In genomic region chr14:49598479-49599301, GRCh38 we compare ENCODE assay signal across 8 cellular contexts. TPM values are rescaled to one million over a fixed set of nuclear protein-coding genes. Genes with fewer than 3 reads are reported as not detected.
DNase-seq lines count a peak whose midpoint lies in the region; ATAC-seq and TF ChIP-seq lines count a peak whose summit lies in the region.

TSS of gene LRR1 (plus strand) at chr14:49598940. CDS start at chr14:49599021, 81 bp downstream.

- peak within 1 kb of the TSS; percentile 91 for H3K4me3 ChIP-seq in lung

- WGBS in lung, 2 donors, result 0% methylated on average over 78 of the region's 78 CpGs

- H3K27me3 Mint-ChIP-seq in CD14-positive monocyte (ENCODE audit: low read depth in 3 of 3), result peaks cover 2 to 7% (median 7%) of the 10 kb centered on the region in 3 donors
- H3K27me3 Mint-ChIP-seq in activated CD8-positive, alpha-beta T cell treated with anti-CD3 and anti-CD28 coated beads for 36 hours, result no peaks in the 10 kb centered on the region

- H3K9me3 ChIP-seq in lung (ENCODE audit: control insufficient read depth in 2 of 2, insufficient read depth in 1 of 2, low read length in 1 of 2), result no peaks in the 10 kb centered on the region

- ATAC-seq in GM19397 (IDR thresholded peaks at IDR 0.05; ENCODE audit: unreplicated experiment) (peak; percentile 66), HG03565 (IDR thresholded peaks at IDR 0.05; ENCODE audit: unreplicated experiment) (peak; percentile 31), lung (ENCODE audit: insufficient read depth, low FRiP score) (peak; percentile 88)
- peak; percentile 86 for ATAC-seq in activated CD8-positive, alpha-beta T cell treated with anti-CD3 and anti-CD28 coated beads for 36 hours

- DNase-seq in CD14-positive monocyte (ENCODE audit: low spot score), result peak; percentile 88
- DNase-seq in NCI-H748 treated with DMSO at 0.1 percent for 48 hours (lab: John Stamatoyannopoulos, UW), result peak; percentile 72
- DNase-seq in activated CD8-positive, alpha-beta T cell treated with anti-CD3 and anti-CD28 coated beads for 36 hours, result peak; percentile 89
- DNase-seq in ecto neural progenitor cell (ENCODE audit: low spot score), result peak; percentile 93
- DNase-seq in lung (ENCODE audit: low spot score), result peak; percentile 89
- DNase-seq in stimulated activated CD4-positive, alpha-beta T cell treated with anti-CD3 and anti-CD28 coated beads, TNF-alpha, amount 100 ng/mL, for 24 hours (ENCODE audit: low read depth in 3 of 3), result peak; percentile 71 to 81 (median 81)

- TF ChIP-seq CTCF in CD14-positive monocyte (IDR thresholded peaks at IDR 0.05), result no peak
- TF ChIP-seq CTCF in activated CD8-positive, alpha-beta T cell treated with anti-CD3 and anti-CD28 coated beads for 36 hours (IDR thresholded peaks at IDR 0.05), result no peak
- no peak for TF ChIP-seq CTCF in lung (IDR thresholded peaks at IDR 0.05; ENCODE audit: control extremely low read depth, extremely low read depth)

- no peaks in the 10 kb centered on the region for H3K9me3 Mint-ChIP-seq in CD14-positive monocyte
- no peaks in the 10 kb centered on the region for H3K9me3 Mint-ChIP-seq in activated CD8-positive, alpha-beta T cell treated with anti-CD3 and anti-CD28 coated beads for 36 hours

- H3K36me3 ChIP-seq in lung (ENCODE audit: control insufficient read depth in 2 of 2, insufficient read depth in 2 of 2, low read length in 2 of 2), result peaks cover 0 to 3% of the 10 kb centered on the region in 2 donors

- peaks cover 1 to 8% of the 10 kb centered on the region in 2 donors for H3K4me1 ChIP-seq in lung (ENCODE audit: control insufficient read depth in 2 of 2, insufficient read depth in 2 of 2, low read length in 2 of 2)

- peak within 1 kb of the TSS; percentile 98 to 99 for H3K4me3 Mint-ChIP-seq in CD14-positive monocyte
- H3K4me3 Mint-ChIP-seq in activated CD8-positive, alpha-beta T cell treated with anti-CD3 and anti-CD28 coated beads for 36 hours, result peak within 1 kb of the TSS; percentile 98

- CTCF ChIA-PET in activated CD8-positive, alpha-beta T cell treated with anti-CD3 and anti-CD28 coated beads for 36 hours (lab: Charles Lee), result interaction anchor here (0.8 to 3.4 kb wide), 7 partner anchors 12 to 263 kb away, joined by 3 to 27 read pairs (median 4); partner anchors contain the start of genes MGAT2, RPL36AL and RPS29

- peak within 1 kb of the TSS; percentile 90 to 99 (median 97) for H3K27ac Mint-ChIP-seq in CD14-positive monocyte
- H3K27ac Mint-ChIP-seq in activated CD8-positive, alpha-beta T cell treated with anti-CD3 and anti-CD28 coated beads for 36 hours, result peak within 1 kb of the TSS; percentile 98

- H3K4me1 Mint-ChIP-seq in CD14-positive monocyte, result peaks cover 31% of the 10 kb centered on the region
- peaks cover 18% of the 10 kb centered on the region for H3K4me1 Mint-ChIP-seq in activated CD8-positive, alpha-beta T cell treated with anti-CD3 and anti-CD28 coated beads for 36 hours (ENCODE audit: low read depth)

- H3K27ac ChIP-seq in lung (ENCODE audit: low read depth in 1 of 2, low read length in 1 of 2), result peak within 1 kb of the TSS; percentile 88 to 96

- intact Hi-C loops in CD14-positive monocyte (cut with micrococcal nuclease), result loop anchor here in 1 of 2 donors (2.0 to 5.0 kb wide), 2 partner anchors 14 to 34 kb away; no protein-coding TSS in a partner anchor
- intact Hi-C loops in activated CD8-positive, alpha-beta T cell treated with anti-CD3 and anti-CD28 coated beads for 36 hours (cut with micrococcal nuclease), result loop anchor here (1.0 kb wide), 1 partner anchor 21 kb away; no protein-coding TSS in a partner anchor

- no peaks in the 10 kb centered on the region for H3K27me3 ChIP-seq in lung (ENCODE audit: control insufficient read depth, insufficient read depth)

- POLR2A ChIA-PET in activated CD8-positive, alpha-beta T cell treated with anti-CD3 and anti-CD28 coated beads for 36 hours (lab: Charles Lee), result interaction anchor here (0.7 to 6.9 kb wide), 16 partner anchors 10 to 1164 kb away, joined by 3 to 110 read pairs (median 4); partner anchors contain the start of genes DNAAF2, MGAT2, RPL36AL and RPS29

- H3K36me3 Mint-ChIP-seq in CD14-positive monocyte, result peaks cover 2 to 7% of the 10 kb centered on the region in 2 donors
- H3K36me3 Mint-ChIP-seq in activated CD8-positive, alpha-beta T cell treated with anti-CD3 and anti-CD28 coated beads for 36 hours (ENCODE audit: low read depth), result peaks cover 14% of the 10 kb centered on the region

RNA-seq across cellular contexts. Expression of gene LRR1, which starts in this region (rescaled TPM):
- polyA plus RNA-seq in CD14-positive monocyte, result 10 to 100 TPM; 10.5 to 12.7 TPM
- 10 to 100 TPM; 44.3 to 46.4 TPM for total RNA-seq in activated CD8-positive, alpha-beta T cell treated with anti-CD3 and anti-CD28 coated beads for 36 hours
- total RNA-seq in lung, result 10 to 100 TPM in 1 of 2 donors, 1 to 10 TPM in 1; 6.9 to 11.9 TPM
- 1 to 10 TPM; 5.7 to 8.3 TPM for polyA plus RNA-seq in lung

Comparison
In these comparisons a context has a peak if more than half of its experiments do, and no peak if none do; other contexts are left out.
1. Peak in every context shown above with its lines: DNase-seq, ATAC-seq, H3K4me3 ChIP-seq and H3K27ac ChIP-seq.
2. ATAC-seq: peak in every context shown above with its lines; median percentile 88 in lung; 86 in activated CD8-positive, alpha-beta T cell treated with anti-CD3 and anti-CD28 coated beads for 36 hours; 66 in GM19397; 31 in HG03565.